21 cellular contexts compared by ENCODE assay signal in the genomic region with DNA sequence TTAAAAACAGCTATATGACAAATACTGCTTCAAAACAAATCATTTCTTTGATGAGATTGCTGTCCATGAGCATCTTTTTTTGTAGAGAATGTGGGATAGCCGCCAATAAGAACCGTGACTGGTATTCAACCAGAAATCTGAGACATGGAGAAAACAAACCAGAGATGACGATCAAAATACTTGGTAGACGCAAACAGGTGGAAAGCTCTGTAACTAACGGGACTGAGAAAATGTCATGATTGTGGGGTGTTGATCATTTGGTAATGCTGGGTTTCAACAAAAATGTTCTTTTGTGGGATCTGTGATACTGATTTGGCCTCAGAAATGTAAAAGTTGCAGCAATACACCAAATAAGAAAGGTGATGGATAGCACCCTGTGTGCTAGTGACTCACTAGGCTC.
DNase-seq lines count a peak whose midpoint lies in the region; ATAC-seq and TF ChIP-seq lines count a peak whose summit lies in the region.
"Had no signal": no experiment of that assay in that cellular context is flagged by ENCODE, and none has a peak within 500 bp of the region (broad histone marks: within the 10 kb centered on the region; RNA-seq: fewer than 3 reads in every experiment).

No MANE protein-coding gene starts in this region.

- peak; percentile 4 for DNase-seq in AG10803 (ENCODE audit: low read depth)
- no peak for DNase-seq in ascending aorta (ENCODE audit: low spot score in 2 of 2)
- peak; percentile 16 for DNase-seq in fibroblast of mammary gland (ENCODE audit: low read depth)
- DNase-seq in skeletal muscle cell (ENCODE audit: low read depth), result peak; percentile 55
- no peak for DNase-seq in spleen
- no peak for DNase-seq in HT-29 (ENCODE audit: low spot score)
- DNase-seq in stimulated activated naive CD4-positive, alpha-beta T cell (lab: John Stamatoyannopoulos, UW), result no peak
- DNase-seq: Calu3; CD4-positive, alpha-beta memory T cell; GF-D8; GM23248; Kasumi-1; MM.1S; NCI-H1105; NCI-H2081; NCI-H446 treated with DMSO at 0.1 percent for 48 hours; NCI-H69; Peyer's patch had no signal

- H3K4me1 ChIP-seq in ascending aorta (peaks cover 0 to 7% of the 10 kb centered on the region in 2 donors), spleen (no peaks in the 10 kb centered on the region)
- H3K4me1 ChIP-seq: BLaER1, HAP-1, Peyer's patch had no signal

- H3K9me3 ChIP-seq in ascending aorta (no peaks in the 10 kb centered on the region), spleen (no peaks in the 10 kb centered on the region)
- H3K9me3 ChIP-seq: BLaER1, HAP-1, Peyer's patch had no signal

- TF ChIP-seq POLR2A in spleen (IDR thresholded peaks at IDR 0.05), result no peak

- H3K36me3 ChIP-seq in ascending aorta (no peaks in the 10 kb centered on the region), spleen (no peaks in the 10 kb centered on the region)
- H3K36me3 ChIP-seq: BLaER1, HAP-1, Peyer's patch had no signal

- H3K27ac ChIP-seq in ascending aorta (peak overlapping the region; percentile 58 to 62), spleen (no peak overlapping the region)
- H3K27ac ChIP-seq: BLaER1, GM23248, Peyer's patch had no signal

- H3K4me3 ChIP-seq in AG10803 (ENCODE audit: low read length) (no peak overlapping the region), ascending aorta (no peak overlapping the region), fibroblast of mammary gland (ENCODE audit: control insufficient read depth, low read depth, low read length) (no peak overlapping the region), skeletal muscle cell (ENCODE audit: low read depth, low read length) (no peak overlapping the region), spleen (no peak overlapping the region)
- H3K4me3 ChIP-seq: BLaER1, GM23248, HAP-1, Peyer's patch had no signal

- TF ChIP-seq CTCF in AG10803 (conservative IDR thresholded peaks at IDR 0.05; ENCODE audit: low read length), result no peak
- no peak for TF ChIP-seq CTCF in ascending aorta (IDR thresholded peaks at IDR 0.05)
- no peak for TF ChIP-seq CTCF in fibroblast of mammary gland (conservative IDR thresholded peaks at IDR 0.05; ENCODE audit: control insufficient read depth, insufficient read depth, low read depth, low read length)
- TF ChIP-seq CTCF in spleen (IDR thresholded peaks at IDR 0.05 in 8 of 11, conservative IDR thresholded peaks at IDR 0.05 in 3 of 11), result no peak

- intact Hi-C loops in ascending aorta (cut with DNase I) (no loop called here), spleen (cut with DNase I; ENCODE audit: low total_unique reads) (no loop called here)

- no peak for ATAC-seq in HG02981 (IDR thresholded peaks at IDR 0.05; ENCODE audit: unreplicated experiment)

- no peaks in the 10 kb centered on the region for H3K27me3 ChIP-seq in ascending aorta
- no peaks in the 10 kb centered on the region for H3K27me3 ChIP-seq in spleen (replicated peaks in 1 of 7)
- H3K27me3 ChIP-seq: BLaER1, Peyer's patch had no signal

- WGBS in spleen, 5 donors, result 87 to 95% (median 92%) methylated on average over 5 of the region's 5 CpGs

Comparison
In these comparisons a context has a peak if more than half of its experiments do, and no peak if none do; other contexts are left out.
1. DNase-seq: peak in AG10803 (single experiment), fibroblast of mammary gland (single experiment) and skeletal muscle cell (single experiment); none in ascending aorta (0 of 2), spleen (single experiment), HT-29 (single experiment) and stimulated activated naive CD4-positive, alpha-beta T cell (0 of 6).
2. H3K27ac ChIP-seq: peak in ascending aorta (2 of 2); none in spleen (0 of 8).